In the genomic region with DNA sequence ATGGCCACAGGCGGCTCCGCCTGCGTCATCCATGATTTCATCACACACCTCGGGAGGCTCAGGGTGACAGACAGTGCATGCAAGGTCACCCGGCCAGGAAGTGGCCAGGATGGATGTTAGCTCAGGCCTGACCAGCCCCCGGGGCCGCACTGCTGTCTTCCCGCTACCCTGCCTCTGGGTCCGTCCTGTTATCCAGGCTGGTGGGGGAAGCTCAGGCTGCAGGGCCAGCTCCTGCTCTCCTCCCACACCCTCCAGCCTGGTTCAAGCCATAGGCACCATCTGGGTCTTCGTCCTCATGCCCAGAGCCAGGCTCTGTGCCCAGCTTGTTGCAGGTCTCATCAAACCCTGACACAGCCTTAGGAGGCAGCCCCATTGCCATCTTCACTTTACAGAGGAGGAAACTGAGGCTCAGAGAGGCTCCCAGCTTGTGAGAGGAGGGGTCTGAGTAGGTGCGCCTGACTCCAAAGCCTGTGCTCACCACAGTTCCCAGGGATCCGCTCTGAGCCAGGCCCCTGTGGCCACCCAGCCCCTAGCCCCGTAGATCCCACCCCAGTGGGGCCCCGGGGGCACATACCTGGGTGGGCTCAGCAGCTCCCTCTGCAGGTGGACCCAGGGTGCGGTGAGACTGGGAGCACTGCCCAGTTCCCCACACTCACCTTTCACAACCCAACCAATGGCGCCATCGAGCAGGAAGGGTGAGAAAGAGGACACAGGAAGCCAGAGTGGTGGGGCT, we compare ENCODE assay signal across 1 cellular context.
TF ChIP-seq lines count a peak whose summit lies in the region.

No MANE protein-coding gene starts in this region.

TF ChIP-seq in HepG2, 621 proteins besides CTCF, POLR2A, EP300 and RAD21 (continued from another document and continues in another):
- TF ChIP-seq, protein P1, sequence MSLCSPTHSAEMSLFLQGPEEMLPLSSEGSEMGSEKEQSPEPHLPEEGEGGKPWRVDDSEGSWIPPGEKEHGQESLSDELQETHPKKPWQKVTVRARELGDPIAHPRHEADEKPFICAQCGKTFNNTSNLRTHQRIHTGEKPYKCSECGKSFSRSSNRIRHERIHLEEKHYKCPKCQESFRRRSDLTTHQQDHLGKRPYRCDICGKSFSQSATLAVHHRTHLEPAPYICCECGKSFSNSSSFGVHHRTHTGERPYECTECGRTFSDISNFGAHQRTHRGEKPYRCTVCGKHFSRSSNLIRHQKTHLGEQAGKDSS (CRISPR knock-in tag; IDR thresholded peaks at IDR 0.05; ENCODE audit: borderline replicate concordance, low read depth) = peak; percentile 89; the same call in 1 of the 2 replicates
- TF ChIP-seq KDM6A (CRISPR knock-in tag; IDR thresholded peaks at IDR 0.05; ENCODE audit: low read depth) (peak; percentile 57; the same call in 1 of the 2 replicates), DBP (CRISPR knock-in tag; IDR thresholded peaks at IDR 0.05; ENCODE audit: not compliant biosample characterization) (peak; percentile 1), ZNF318 (CRISPR knock-in tag; IDR thresholded peaks at IDR 0.05) (peak; percentile 86; the same call in 1 of the 2 replicates), ZNF10 (CRISPR knock-in tag; IDR thresholded peaks at IDR 0.05; ENCODE audit: borderline replicate concordance, low read depth) (no peak), SMARCE1 (IDR thresholded peaks at IDR 0.05; ENCODE audit: borderline replicate concordance) (no peak), CSRNP1 (CRISPR knock-in tag; IDR thresholded peaks at IDR 0.05) (peak; percentile 43; the same call in 1 of the 2 replicates), ZSCAN22 (CRISPR knock-in tag; IDR thresholded peaks at IDR 0.05) (peak; percentile 27; the same call in 1 of the 2 replicates), BORCS8-MEF2B (CRISPR knock-in tag; IDR thresholded peaks at IDR 0.05) (peak; percentile 55; the same call in 1 of the 2 replicates), JARID2 (CRISPR knock-in tag; IDR thresholded peaks at IDR 0.05; ENCODE audit: insufficient replicate concordance) (peak; percentile 28), ZNF263 (CRISPR knock-in tag; IDR thresholded peaks at IDR 0.05) (peak; percentile 96), TBL1XR1 (IDR thresholded peaks at IDR 0.05; ENCODE audit: borderline replicate concordance, low read length, partially characterized antibody) (peak; percentile 86), NCOR1 (IDR thresholded peaks at IDR 0.05; ENCODE audit: borderline replicate concordance, low read length) (no peak), NFRKB (IDR thresholded peaks at IDR 0.05) (no peak), ZBTB7B (CRISPR knock-in tag; IDR thresholded peaks at IDR 0.05) (peak; percentile 68; the same call in 1 of the 2 replicates), ZBTB20 (CRISPR knock-in tag; IDR thresholded peaks at IDR 0.05; ENCODE audit: borderline replicate concordance, low read depth) (0 out of 2 replicates have a peak, but pooled peaks have one; percentile 30), CC2D1A (CRISPR knock-in tag; IDR thresholded peaks at IDR 0.05) (no peak), ERF (CRISPR knock-in tag; IDR thresholded peaks at IDR 0.05) (peak; percentile 90), FOXA3 (CRISPR knock-in tag; IDR thresholded peaks at IDR 0.05) (peak; percentile 84), JUN (CRISPR knock-in tag; IDR thresholded peaks at IDR 0.05) (peak; percentile 87), ZNF451 (CRISPR knock-in tag; IDR thresholded peaks at IDR 0.05) (peak; percentile 68; the same call in 1 of the 2 replicates), ZNF180 (CRISPR knock-in tag; IDR thresholded peaks at IDR 0.05; ENCODE audit: borderline replicate concordance, low read depth) (no peak), GATA4 (IDR thresholded peaks at IDR 0.05; ENCODE audit: borderline replicate concordance, low read depth) (0 out of 2 replicates have a peak, but pooled peaks have one; percentile 6), ELF1 (CRISPR knock-in tag; IDR thresholded peaks at IDR 0.05) (peak; percentile 91), ZEB1 (IDR thresholded peaks at IDR 0.05; ENCODE audit: insufficient replicate concordance, low read depth) (peak; percentile 75), CHD2 (IDR thresholded peaks at IDR 0.05; ENCODE audit: low read depth, low read length) (no peak), MEIS2 (CRISPR knock-in tag; IDR thresholded peaks at IDR 0.05) (peak; percentile 84), ZNF616 (CRISPR knock-in tag; IDR thresholded peaks at IDR 0.05; ENCODE audit: low read depth) (peak; percentile 62), BCL6 (CRISPR knock-in tag; IDR thresholded peaks at IDR 0.05) (peak; percentile 77), ZC3H13 (CRISPR knock-in tag; IDR thresholded peaks at IDR 0.05) (peak; percentile 79; the same call in 1 of the 2 replicates), CREM (IDR thresholded peaks at IDR 0.05) (peak; percentile 90), CREM (CRISPR knock-in tag; IDR thresholded peaks at IDR 0.05) (no peak), ZNF619 (CRISPR knock-in tag; IDR thresholded peaks at IDR 0.05) (peak; percentile 81; the same call in 1 of the 2 replicates), GABPB1 (CRISPR knock-in tag; IDR thresholded peaks at IDR 0.05) (peak; percentile 89), PITX1 (CRISPR knock-in tag; IDR thresholded peaks at IDR 0.05) (0 out of 2 replicates have a peak, but pooled peaks have one; percentile 77), ZNF33A (CRISPR knock-in tag; IDR thresholded peaks at IDR 0.05; ENCODE audit: borderline replicate concordance) (no peak), RFXAP (CRISPR knock-in tag; IDR thresholded peaks at IDR 0.05; ENCODE audit: borderline replicate concordance) (peak; percentile 82; the same call in 1 of the 2 replicates)
- TF ChIP-seq, protein P2, sequence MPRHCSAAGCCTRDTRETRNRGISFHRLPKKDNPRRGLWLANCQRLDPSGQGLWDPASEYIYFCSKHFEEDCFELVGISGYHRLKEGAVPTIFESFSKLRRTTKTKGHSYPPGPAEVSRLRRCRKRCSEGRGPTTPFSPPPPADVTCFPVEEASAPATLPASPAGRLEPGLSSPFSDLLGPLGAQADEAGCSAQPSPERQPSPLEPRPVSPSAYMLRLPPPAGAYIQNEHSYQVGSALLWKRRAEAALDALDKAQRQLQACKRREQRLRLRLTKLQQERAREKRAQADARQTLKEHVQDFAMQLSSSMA (CRISPR knock-in tag; IDR thresholded peaks at IDR 0.05) = peak; percentile 40; the same call in 1 of the 2 replicates
- TF ChIP-seq, protein P3, sequence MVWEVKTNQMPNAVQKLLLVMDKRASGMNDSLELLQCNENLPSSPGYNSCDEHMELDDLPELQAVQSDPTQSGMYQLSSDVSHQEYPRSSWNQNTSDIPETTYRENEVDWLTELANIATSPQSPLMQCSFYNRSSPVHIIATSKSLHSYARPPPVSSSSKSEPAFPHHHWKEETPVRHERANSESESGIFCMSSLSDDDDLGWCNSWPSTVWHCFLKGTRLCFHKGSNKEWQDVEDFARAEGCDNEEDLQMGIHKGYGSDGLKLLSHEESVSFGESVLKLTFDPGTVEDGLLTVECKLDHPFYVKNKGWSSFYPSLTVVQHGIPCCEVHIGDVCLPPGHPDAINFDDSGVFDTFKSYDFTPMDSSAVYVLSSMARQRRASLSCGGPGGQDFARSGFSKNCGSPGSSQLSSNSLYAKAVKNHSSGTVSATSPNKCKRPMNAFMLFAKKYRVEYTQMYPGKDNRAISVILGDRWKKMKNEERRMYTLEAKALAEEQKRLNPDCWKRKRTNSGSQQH (CRISPR knock-in tag; IDR thresholded peaks at IDR 0.05; ENCODE audit: low read depth) = 0 out of 2 replicates have a peak, but pooled peaks have one; percentile 28
- TF ChIP-seq, protein P4, sequence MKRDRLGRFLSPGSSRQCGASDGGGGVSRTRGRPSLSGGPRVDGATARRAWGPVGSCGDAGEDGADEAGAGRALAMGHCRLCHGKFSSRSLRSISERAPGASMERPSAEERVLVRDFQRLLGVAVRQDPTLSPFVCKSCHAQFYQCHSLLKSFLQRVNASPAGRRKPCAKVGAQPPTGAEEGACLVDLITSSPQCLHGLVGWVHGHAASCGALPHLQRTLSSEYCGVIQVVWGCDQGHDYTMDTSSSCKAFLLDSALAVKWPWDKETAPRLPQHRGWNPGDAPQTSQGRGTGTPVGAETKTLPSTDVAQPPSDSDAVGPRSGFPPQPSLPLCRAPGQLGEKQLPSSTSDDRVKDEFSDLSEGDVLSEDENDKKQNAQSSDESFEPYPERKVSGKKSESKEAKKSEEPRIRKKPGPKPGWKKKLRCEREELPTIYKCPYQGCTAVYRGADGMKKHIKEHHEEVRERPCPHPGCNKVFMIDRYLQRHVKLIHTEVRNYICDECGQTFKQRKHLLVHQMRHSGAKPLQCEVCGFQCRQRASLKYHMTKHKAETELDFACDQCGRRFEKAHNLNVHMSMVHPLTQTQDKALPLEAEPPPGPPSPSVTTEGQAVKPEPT (CRISPR knock-in tag; IDR thresholded peaks at IDR 0.05; ENCODE audit: low read depth) = peak; percentile 94
- TF ChIP-seq, protein P5, sequence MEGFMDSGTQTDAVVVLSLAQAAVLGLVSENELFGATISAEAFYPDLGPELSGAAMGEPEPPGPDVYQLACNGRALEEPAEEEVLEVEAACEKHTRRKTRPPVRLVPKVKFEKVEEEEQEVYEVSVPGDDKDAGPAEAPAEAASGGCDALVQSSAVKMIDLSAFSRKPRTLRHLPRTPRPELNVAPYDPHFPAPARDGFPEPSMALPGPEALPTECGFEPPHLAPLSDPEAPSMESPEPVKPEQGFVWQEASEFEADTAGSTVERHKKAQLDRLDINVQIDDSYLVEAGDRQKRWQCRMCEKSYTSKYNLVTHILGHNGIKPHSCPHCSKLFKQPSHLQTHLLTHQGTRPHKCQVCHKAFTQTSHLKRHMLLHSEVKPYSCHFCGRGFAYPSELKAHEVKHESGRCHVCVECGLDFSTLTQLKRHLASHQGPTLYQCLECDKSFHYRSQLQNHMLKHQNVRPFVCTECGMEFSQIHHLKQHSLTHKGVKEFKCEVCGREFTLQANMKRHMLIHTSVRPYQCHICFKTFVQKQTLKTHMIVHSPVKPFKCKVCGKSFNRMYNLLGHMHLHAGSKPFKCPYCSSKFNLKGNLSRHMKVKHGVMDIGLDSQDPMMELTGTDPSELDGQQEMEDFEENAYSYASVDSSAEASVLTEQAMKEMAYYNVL (CRISPR knock-in tag; IDR thresholded peaks at IDR 0.05; ENCODE audit: borderline replicate concordance) = peak; percentile 68
